Comparison of ENCODE assay signal across 17 cellular contexts in the genomic region with DNA sequence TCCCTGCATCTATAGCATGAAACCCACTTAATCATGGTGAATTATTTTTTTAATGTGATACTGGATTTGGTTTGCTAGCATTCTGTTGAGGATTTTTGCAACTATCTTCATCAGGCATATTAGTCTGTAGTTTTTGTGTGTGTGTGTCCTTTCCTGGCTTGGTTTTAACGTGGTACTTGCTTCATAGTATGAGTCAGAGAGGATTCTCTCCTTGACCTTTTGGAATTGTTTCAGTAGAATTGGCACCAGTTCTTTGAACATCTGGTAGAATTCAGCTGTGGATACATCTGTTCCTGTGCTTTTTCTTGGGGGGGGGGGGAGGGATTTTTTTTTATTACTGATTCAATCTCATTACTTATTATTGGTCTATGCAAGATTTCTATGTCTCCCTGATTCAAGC.
"Had no signal": no experiment of that assay in that cellular context is flagged by ENCODE, and none has a peak within 500 bp of the region (broad histone marks: within the 10 kb centered on the region; RNA-seq: fewer than 3 reads in every experiment).

No MANE protein-coding gene starts in this region.

- H3K27ac ChIP-seq: brain microvascular endothelial cell, epithelial cell of prostate, sigmoid colon, stomach, thoracic aorta, upper lobe of right lung had no signal

- DNase-seq: activated CD4-positive, CD25-positive, alpha-beta regulatory T cell treated with anti-CD3 and anti-CD28 coated beads, Interleukin-2, amount 50 U/mL, for 72 hours; activated naive CD4-positive, alpha-beta T cell treated with Interleukin-2 at 50 U/mL for 16 hours; anterior cingulate cortex; brain microvascular endothelial cell; cerebellar nuclear complex; effector memory CD8-positive, alpha-beta T cell; glutamatergic neuron; hypothalamus; kidney glomerular epithelial cell; sigmoid colon; stimulated activated CD4-positive, alpha-beta T cell treated with anti-CD3 and anti-CD28 coated beads, Interleukin-1b, Interleukin-23, amount 100 ng/mL, for 48 hours; stomach; upper lobe of right lung had no signal

- ATAC-seq: activated T-helper 17 cell treated with anti-CD3 and anti-CD28 coated beads, Interleukin-2, amount 50 U/mL, for 72 hours; effector memory CD8-positive, alpha-beta T cell; upper lobe of right lung had no signal

- H3K9me3 ChIP-seq: sigmoid colon, stomach, thoracic aorta, upper lobe of right lung had no signal

- H3K4me1 Mint-ChIP-seq: activated T-helper 17 cell treated with anti-CD3 and anti-CD28 coated beads, Interleukin-2, amount 50 U/mL, for 72 hours had no signal

- H3K4me1 ChIP-seq: sigmoid colon, stomach, upper lobe of right lung had no signal

- H3K4me3 ChIP-seq: sigmoid colon, stomach, thoracic aorta, upper lobe of right lung had no signal

- H3K27ac Mint-ChIP-seq: activated T-helper 17 cell treated with anti-CD3 and anti-CD28 coated beads, Interleukin-2, amount 50 U/mL, for 72 hours; dendritic cell treated with granulocyte-macrophage colony-stimulating factor and Interleukin-4, amounts not matched to agents 40 ng/mL and 50 ng/mL, for 4 days; effector memory CD8-positive, alpha-beta T cell had no signal

- H3K4me3 Mint-ChIP-seq: activated T-helper 17 cell treated with anti-CD3 and anti-CD28 coated beads, Interleukin-2, amount 50 U/mL, for 72 hours; dendritic cell treated with granulocyte-macrophage colony-stimulating factor and Interleukin-4, amounts not matched to agents 40 ng/mL and 50 ng/mL, for 4 days; effector memory CD8-positive, alpha-beta T cell had no signal

- H3K27me3 Mint-ChIP-seq: activated T-helper 17 cell treated with anti-CD3 and anti-CD28 coated beads, Interleukin-2, amount 50 U/mL, for 72 hours; dendritic cell treated with granulocyte-macrophage colony-stimulating factor and Interleukin-4, amounts not matched to agents 40 ng/mL and 50 ng/mL, for 4 days; effector memory CD8-positive, alpha-beta T cell had no signal

- H3K36me3 ChIP-seq: brain microvascular endothelial cell, sigmoid colon, stomach, thoracic aorta, upper lobe of right lung had no signal

- H3K27me3 ChIP-seq: brain microvascular endothelial cell, sigmoid colon, stomach, upper lobe of right lung had no signal
